Comparison of ENCODE assay signal across 9 cellular contexts in the genomic region with DNA sequence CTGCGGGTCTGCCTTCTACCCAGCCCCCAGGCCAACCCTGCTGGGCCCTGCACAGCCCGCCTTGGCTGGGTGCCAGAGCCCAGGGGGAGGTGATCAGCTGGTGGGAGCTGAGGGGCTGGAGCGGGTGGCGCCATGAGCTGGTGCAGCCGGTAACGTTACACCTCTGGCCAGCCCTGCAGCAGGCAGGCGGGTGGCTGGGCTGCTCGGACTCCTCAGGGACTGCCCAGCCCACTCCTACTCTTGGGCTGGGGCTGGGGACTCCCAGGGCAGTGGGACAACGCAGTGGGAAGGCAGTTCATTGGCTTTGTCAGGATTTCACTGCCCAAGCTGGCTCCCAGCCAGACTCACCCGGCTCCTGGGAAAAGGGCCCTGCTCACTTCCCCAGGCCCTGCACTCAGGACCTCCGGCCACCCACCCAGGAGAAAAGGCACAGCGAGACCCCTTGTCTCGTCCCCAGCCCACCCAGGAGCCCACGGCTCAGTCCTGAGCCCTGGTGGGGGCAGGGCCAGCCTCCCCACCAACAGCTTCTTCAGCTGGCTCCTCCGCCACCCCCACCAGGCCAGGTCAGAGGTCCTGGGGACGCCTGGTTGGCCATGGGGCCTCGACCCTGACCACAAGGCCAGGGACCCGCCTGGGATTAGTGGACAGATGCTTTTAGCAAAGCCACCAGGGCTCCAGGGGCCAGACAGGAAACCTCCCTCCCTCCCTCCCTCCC. TPM values are rescaled to one million over a fixed set of nuclear protein-coding genes. Genes with fewer than 3 reads are reported as not detected.
DNase-seq lines count a peak whose midpoint lies in the region; ATAC-seq and TF ChIP-seq lines count a peak whose summit lies in the region.
"Had no signal": no experiment of that assay in that cellular context is flagged by ENCODE, and none has a peak within 500 bp of the region (broad histone marks: within the 10 kb centered on the region; RNA-seq: fewer than 3 reads in every experiment).

No MANE protein-coding gene starts in this region.

- no peak overlapping the region for H2BK120ac ChIP-seq in IMR-90 (ENCODE audit: low read depth, low read length)

- CTCF ChIA-PET in IMR-90 (lab: Yijun Ruan, JAX), result no interaction called here

- POLR2A ChIA-PET in IMR-90 (lab: Charles Lee; ENCODE audit: unreplicated experiment), result interaction anchor here (1.0 kb wide), 1 partner anchor 13 kb away, joined by 3 read pairs; no protein-coding TSS in a partner anchor

- BruUV-seq in IMR-90 (replicated peaks; lab: Mats Ljungman, UMichigan), result no TSS peak

- peak overlapping the region; percentile 21; the same call in 1 of the 2 replicates for H3K4me2 ChIP-seq in IMR-90 (ENCODE audit: low read depth, low read length)

- no peaks in the 10 kb centered on the region for H3K9me3 ChIP-seq in IMR-90 (ENCODE audit: control insufficient read depth, insufficient read depth, low read length)
- H3K9me3 ChIP-seq in heart right ventricle, result no peaks in the 10 kb centered on the region
- no peaks in the 10 kb centered on the region for H3K9me3 ChIP-seq in suprapubic skin

- no peaks in the 10 kb centered on the region for H3K36me3 ChIP-seq in IMR-90 (ENCODE audit: control insufficient read depth, insufficient read depth, low read length)
- peaks cover 0 to 20% (median 0%) of the 10 kb centered on the region in 9 donors for H3K36me3 ChIP-seq in heart right ventricle
- peaks cover under 1% of the 10 kb centered on the region for H3K36me3 ChIP-seq in suprapubic skin

- H3K79me1 ChIP-seq in IMR-90 (ENCODE audit: low read depth in 1 of 2, low read length in 2 of 2), result no peaks in the 10 kb centered on the region

- no peak overlapping the region for H2AK5ac ChIP-seq in IMR-90 (ENCODE audit: low read depth, low read length)

- H2BK20ac ChIP-seq in IMR-90 (ENCODE audit: low read depth, low read length), result no peak overlapping the region

- TF ChIP-seq POLR2A in IMR-90 (IDR thresholded peaks at IDR 0.05; ENCODE audit: low read depth, low read length) (no peak), suprapubic skin (IDR thresholded peaks at IDR 0.05) (no peak)

- intact Hi-C loops in IMR-90 (cut with micrococcal nuclease) (no loop called here), heart right ventricle (cut with DNase I) (loop anchor here in 1 of 10 donors (10.0 kb wide), 1 partner anchor 50 kb away; the partner anchor contains the start of gene EIF2B2)

- H3K4me1 ChIP-seq in IMR-90 (ENCODE audit: control insufficient read depth, insufficient read depth, low read length), result peaks cover 13% of the 10 kb centered on the region; the same call in 1 of the 2 replicates
- H3K4me1 ChIP-seq in heart right ventricle, result peaks cover 11 to 70% (median 35%) of the 10 kb centered on the region in 9 donors
- peaks cover 42% of the 10 kb centered on the region for H3K4me1 ChIP-seq in suprapubic skin

- TF ChIP-seq RAD21 in IMR-90 (IDR thresholded peaks at IDR 0.05; ENCODE audit: low read length), result no peak

- no peak overlapping the region for H3K18ac ChIP-seq in IMR-90 (ENCODE audit: low read depth, low read length)

- TF ChIP-seq CTCF in IMR-90 (conservative IDR thresholded peaks at IDR 0.05; ENCODE audit: low read depth, low read length) (no peak), heart right ventricle (IDR thresholded peaks at IDR 0.05) (no peak), suprapubic skin (IDR thresholded peaks at IDR 0.05) (no peak)

- H2BK15ac ChIP-seq in IMR-90 (ENCODE audit: low read depth, low read length), result no peak overlapping the region

- H3K9me1 ChIP-seq in IMR-90 (ENCODE audit: insufficient read depth, low read length), result 0 out of 2 replicates have a peak, but pooled peaks cover 6% of the 10 kb centered on the region

- no peak for DNase-seq in IMR-90
- DNase-seq in SK-MEL-5 (ENCODE audit: low read depth, low spot score), result peak; percentile 16
- DNase-seq in heart right ventricle, result peak in 1 of 2 donors; percentile 59
- no peak for DNase-seq in suprapubic skin (ENCODE audit: low spot score in 2 of 2)
- no peak for DNase-seq in NCI-H2029 (lab: John Stamatoyannopoulos, UW)
- no peak for DNase-seq in D341Med (ENCODE audit: low spot score)
- no peak for DNase-seq in iPS-NIHi7 (ENCODE audit: extremely low spot score)
- DNase-seq: MM.1S had no signal

- in situ Hi-C loops in IMR-90 (cut with MboI; ENCODE audit: low sequenced_read_pairs), result no loop called here
- in situ Hi-C loops in SK-MEL-5 (cut with HindIII; ENCODE audit: low pct_unique_long_range_greater_than_20kb, low sequenced_read_pairs), result no loop called here

- dilution Hi-C loops in IMR-90 (cut with HindIII; ENCODE audit: low sequenced_read_pairs, unreplicated experiment), result no loop called here

- H3K9ac ChIP-seq in IMR-90 (ENCODE audit: low read depth, low read length), result no peak overlapping the region

- H3K27me3 ChIP-seq in IMR-90 (ENCODE audit: control insufficient read depth, insufficient read depth, low read length), result peaks cover 17% of the 10 kb centered on the region
- H3K27me3 ChIP-seq in heart right ventricle, result peaks cover 0 to 23% (median 0%) of the 10 kb centered on the region in 7 donors
- H3K27me3 ChIP-seq in suprapubic skin, result no peaks in the 10 kb centered on the region

- 24% methylated on average over 4 of the region's 18 CpGs; no CpG with 5 or more reads in 1 of the 2 experiments for WGBS in IMR-90 (ENCODE audit: extremely low coverage in 2 of 2, insufficient read length in 1 of 2), 2 experiments
- whole genome bisulfite sequencing in heart right ventricle, 2 donors, result 33 to 36% methylated on average over 18 of the region's 18 CpGs
- 62% methylated on average over 7 of the region's 18 CpGs for WGBS in suprapubic skin

- H4K20me1 ChIP-seq in IMR-90 (ENCODE audit: insufficient read depth, low read length), result no peaks in the 10 kb centered on the region

- H3K4me3 ChIP-seq in IMR-90 (ENCODE audit: insufficient read depth, low read depth, low read length) (no peak overlapping the region), heart right ventricle (peak overlapping the region; percentile 46 to 87 (median 70)), suprapubic skin (peak overlapping the region; percentile 68)

- no peak overlapping the region for H3K27ac ChIP-seq in IMR-90 (ENCODE audit: insufficient read depth, low read length)
- peak overlapping the region in 9 of 10 donors; percentile 57 to 87 (median 79) for H3K27ac ChIP-seq in heart right ventricle
- no peak overlapping the region for H3K27ac ChIP-seq in suprapubic skin

- H4K5ac ChIP-seq in IMR-90 (ENCODE audit: low read depth, low read length), result no peak overlapping the region

- H3K56ac ChIP-seq in IMR-90 (ENCODE audit: extremely low read depth, insufficient read depth, low read length), result no peak overlapping the region

- H4K91ac ChIP-seq in IMR-90 (ENCODE audit: insufficient read depth, low read depth, low read length), result no peak overlapping the region

- no peak overlapping the region for H2BK5ac ChIP-seq in IMR-90 (ENCODE audit: low read depth, low read length, poor library complexity, severe bottlenecking)

- no peak overlapping the region for H3K14ac ChIP-seq in IMR-90 (replicated peaks; ENCODE audit: low read depth, low read length)

- no peak overlapping the region for H2AK9ac ChIP-seq in IMR-90 (replicated peaks; ENCODE audit: low read depth, low read length, poor library complexity)

- H3K4ac ChIP-seq in IMR-90 (ENCODE audit: low read depth, low read length), result no peak overlapping the region

- no peak overlapping the region for H4K8ac ChIP-seq in IMR-90 (ENCODE audit: low read depth in 2 of 2, low read length in 2 of 2)

- ATAC-seq in IMR-90 (ENCODE audit: low read depth) (no peak), heart right ventricle (peak; percentile 6 to 39 (median 20)), GM19467 (IDR thresholded peaks at IDR 0.05; ENCODE audit: unreplicated experiment) (no peak)

- H3K23ac ChIP-seq in IMR-90 (ENCODE audit: low read depth, low read length), result no peak overlapping the region

- TF ChIP-seq EP300 in suprapubic skin (IDR thresholded peaks at IDR 0.05), result no peak

- peak overlapping the region; percentile 54 for H2AFZ ChIP-seq in IMR-90 (replicated peaks; ENCODE audit: low read length, poor library complexity)

TF ChIP-seq in IMR-90, 13 proteins besides CTCF, POLR2A, EP300 and RAD21 (continues in another document):
- no peak for TF ChIP-seq MXI1 (IDR thresholded peaks at IDR 0.05; ENCODE audit: borderline replicate concordance, low read depth, low read length)
- no peak for TF ChIP-seq RCOR1 (IDR thresholded peaks at IDR 0.05; ENCODE audit: insufficient replicate concordance, low read length)
- no peak for TF ChIP-seq BHLHE40 (IDR thresholded peaks at IDR 0.05; ENCODE audit: low read depth, low read length)

RNA-seq across cellular contexts. Expression of gene PGF, which starts 1.0 kb away (rescaled TPM):
- total RNA-seq in IMR-90 (2012; rRNA removed) (0.28 and 0.36 TPM in 2 replicates), heart right ventricle (10 to 100 TPM in 1 of 10 donors, 1 to 10 TPM in 9; 2.1 to 22.5 (median 6.1) TPM), suprapubic skin (10 to 100 TPM in 1 of 4 donors, 1 to 10 TPM in 3; 3.5 to 10.5 (median 7.9) TPM)
- polyA plus RNA-seq in IMR-90 (2012; rRNA removed) (0.39 and 0.42 TPM in 2 replicates), heart right ventricle (10 to 100 TPM in 1 of 2 donors, 1 to 10 TPM in 1; 6.8 to 12.2 TPM)
- 0.21 and 1.0 TPM in 2 replicates for polyA plus RNA-seq in IMR-90 (2012; cell fraction: cytosol; rRNA removed)
- 0.28 and 0.52 TPM in 2 replicates for polyA plus RNA-seq in IMR-90 (2012; cell fraction: nucleus; rRNA removed; ENCODE audit: low replicate concordance)
- 19.3 and 22.0 TPM in 2 replicates for total RNA-seq in SK-MEL-5 (2014; rRNA removed; shearing (Covaris generic))
- 26.1 and 35.8 TPM in 2 replicates for polyA plus RNA-seq in SK-MEL-5 (2015; cell fraction: cytosol; rRNA removed)
- polyA plus RNA-seq in SK-MEL-5 (2015; cell fraction: nucleus; rRNA removed), result 7.8 and 13.2 TPM in 2 replicates

RNA-seq across cellular contexts. Expression of gene RPS6KL1, which starts 31.3 kb away (rescaled TPM):
- total RNA-seq in IMR-90 (2012; rRNA removed) (0.72 and 1.1 TPM in 2 replicates), heart right ventricle (10 to 100 TPM; 14.5 to 27.0 (median 21.9) TPM), suprapubic skin (1 to 10 TPM in 3 of 4 donors, under 1 TPM in 1; 0.86 to 7.5 (median 1.8) TPM)
- polyA plus RNA-seq in IMR-90 (2012; rRNA removed) (1.2 and 1.7 TPM in 2 replicates), heart right ventricle (10 to 100 TPM; 10.3 to 27.1 TPM)
- 0.44 and 0.67 TPM in 2 replicates for polyA plus RNA-seq in IMR-90 (2012; cell fraction: cytosol; rRNA removed)
- 3.6 and 5.3 TPM in 2 replicates for polyA plus RNA-seq in IMR-90 (2012; cell fraction: nucleus; rRNA removed; ENCODE audit: low replicate concordance)
- total RNA-seq in SK-MEL-5 (2014; rRNA removed; shearing (Covaris generic)), result 0.53 and 1.3 TPM in 2 replicates
- 0.57 and 1.4 TPM in 2 replicates for polyA plus RNA-seq in SK-MEL-5 (2015; cell fraction: cytosol; rRNA removed)
- 0.69 and 2.5 TPM in 2 replicates for polyA plus RNA-seq in SK-MEL-5 (2015; cell fraction: nucleus; rRNA removed)

RNA-seq across cellular contexts. Expression of gene EIF2B2, which starts 48.3 kb away (rescaled TPM):
- total RNA-seq in IMR-90 (2012; rRNA removed), result 69.4 and 70.1 TPM in 2 replicates
- 63.6 and 73.9 TPM in 2 replicates for polyA plus RNA-seq in IMR-90 (2012; rRNA removed)
- polyA plus RNA-seq in IMR-90 (2012; cell fraction: cytosol; rRNA removed), result 54.6 and 57.1 TPM in 2 replicates
- 33.1 and 55.7 TPM in 2 replicates for polyA plus RNA-seq in IMR-90 (2012; cell fraction: nucleus; rRNA removed; ENCODE audit: low replicate concordance)
- 54.6 and 57.3 TPM in 2 replicates for total RNA-seq in SK-MEL-5 (2014; rRNA removed; shearing (Covaris generic))
- 64.3 and 67.3 TPM in 2 replicates for polyA plus RNA-seq in SK-MEL-5 (2015; cell fraction: cytosol; rRNA removed)
- polyA plus RNA-seq in SK-MEL-5 (2015; cell fraction: nucleus; rRNA removed), result 22.3 and 54.4 TPM in 2 replicates
- 10 to 100 TPM; 25.9 to 44.5 (median 31.5) TPM for total RNA-seq in heart right ventricle
- 10 to 100 TPM; 14.3 to 60.4 TPM for polyA plus RNA-seq in heart right ventricle
- total RNA-seq in suprapubic skin, result 10 to 100 TPM; 28.9 to 46.2 (median 33.8) TPM

Comparison
In these comparisons a context has a peak if more than half of its experiments do, and no peak if none do; other contexts are left out.
1. ATAC-seq: peak in heart right ventricle (8 of 8); none in IMR-90 (single experiment) and GM19467 (single experiment).
2. H3K27ac ChIP-seq: peak in heart right ventricle (9 of 10); none in IMR-90 (single experiment) and suprapubic skin (single experiment).